22 cellular contexts compared by ENCODE assay signal in genomic region chr6:157210954-157211353, GRCh38.
A peak's percentile ranks its signal among the peaks of the same experiment; 100 is the strongest.
DNase-seq lines count a peak whose midpoint lies in the region; ATAC-seq, FAIRE-seq and TF ChIP-seq lines count a peak whose summit lies in the region.
"Had no signal": no experiment of that assay in that cellular context is flagged by ENCODE, and none has a peak within 500 bp of the region (broad histone marks: within the 10 kb centered on the region; RNA-seq: fewer than 3 reads in every experiment).

No MANE protein-coding gene starts in this region.

- TSS peak; percentile 17 for BruUV-seq in HepG2 (replicated peaks; lab: Mats Ljungman, UMichigan)

- TF ChIP-seq CTCF in HepG2 (CRISPR knock-in tag; IDR thresholded peaks at IDR 0.05) = no peak
- TF ChIP-seq CTCF in right lobe of liver (IDR thresholded peaks at IDR 0.05) = no peak
- TF ChIP-seq CTCF in dorsolateral prefrontal cortex (IDR thresholded peaks at IDR 0.05 in 54 of 56, conservative IDR thresholded peaks at IDR 0.05 in 2 of 56; ENCODE audit: low read depth in 1 of 56, partially characterized antibody in 56 of 56) = no peak
- TF ChIP-seq CTCF in progenitor cell of endocrine pancreas (IDR thresholded peaks at IDR 0.05; ENCODE audit: unreplicated experiment) = no peak

- no peak overlapping the region for H3K9ac ChIP-seq in HepG2 (ENCODE audit: insufficient read depth, low read depth, low read length)
- H3K9ac ChIP-seq in mesendoderm (ENCODE audit: low read length) = no peak overlapping the region
- H3K9ac ChIP-seq: BLaER1 had no signal

- H3K79me2 ChIP-seq in HepG2 (ENCODE audit: insufficient read depth, low read length) = no peaks in the 10 kb centered on the region
- H3K79me2 ChIP-seq in mesendoderm (ENCODE audit: control insufficient read depth, insufficient read depth, low read length) = no peaks in the 10 kb centered on the region

- H3K4me3 ChIP-seq in HepG2 (replicated peaks in 1 of 3; ENCODE audit: insufficient read depth in 1 of 3, low read depth in 2 of 3, low read length in 3 of 3) = no peak overlapping the region
- H3K4me3 ChIP-seq in right lobe of liver = no peak overlapping the region
- no peak overlapping the region for H3K4me3 ChIP-seq in dorsolateral prefrontal cortex
- H3K4me3 ChIP-seq in mesendoderm (ENCODE audit: low read length) = no peak overlapping the region
- H3K4me3 ChIP-seq: A549, BLaER1 had no signal

- FAIRE-seq in HepG2 (lab: Jason Lieb, UNC) = no peak
- FAIRE-seq: A549, D721Med, G401.6, HTR-8/SVneo had no signal

- H2BK5ac ChIP-seq in mesendoderm (ENCODE audit: low read length) = no peak overlapping the region

- H3K18ac ChIP-seq in mesendoderm (ENCODE audit: low read length) = no peak overlapping the region

- no peak overlapping the region for H4K8ac ChIP-seq in mesendoderm (ENCODE audit: low read depth, low read length)

- in situ Hi-C loops in HepG2 (cut with HindIII; ENCODE audit: extremely low pct_ligation_motif_present, low pct_unique_long_range_greater_than_20kb) = no loop called here

- CTCF ChIA-PET in HepG2 (lab: Yijun Ruan, JAX; ENCODE audit: low intra/inter-chr PET ratio, low total read pairs) = no interaction called here

- H3K4me2 ChIP-seq in HepG2 (ENCODE audit: low read depth, low read length) (no peak overlapping the region), mesendoderm (ENCODE audit: low read length) (no peak overlapping the region)
- H3K4me2 ChIP-seq: A549, BLaER1 had no signal

- no peak overlapping the region for H3K56ac ChIP-seq in mesendoderm (ENCODE audit: low read length)

- POLR2A ChIA-PET in HepG2 (lab: Yijun Ruan, JAX) = no interaction called here

- H3K27me3 ChIP-seq in HepG2 (ENCODE audit: control insufficient read depth in 1 of 2, insufficient read depth in 2 of 2, low read length in 2 of 2) (no peaks in the 10 kb centered on the region), right lobe of liver (no peaks in the 10 kb centered on the region), dorsolateral prefrontal cortex (no peaks in the 10 kb centered on the region), mesendoderm (ENCODE audit: insufficient read depth, low read length, poor library complexity) (no peaks in the 10 kb centered on the region)
- H3K27me3 ChIP-seq: BLaER1 had no signal

- H3K36me3 ChIP-seq in HepG2 (replicated peaks in 1 of 2; ENCODE audit: control insufficient read depth in 1 of 2, insufficient read depth in 2 of 2, low read length in 2 of 2) (peaks cover 16 to 22% of the 10 kb centered on the region in 2 experiments), right lobe of liver (peaks cover 0 to 17% (median 0%) of the 10 kb centered on the region in 4 donors), mesendoderm (ENCODE audit: control insufficient read depth, insufficient read depth, low read length) (peaks cover 5% of the 10 kb centered on the region)

- no peak for ATAC-seq in HepG2
- ATAC-seq in right lobe of liver = no peak
- ATAC-seq in GM18873 (IDR thresholded peaks at IDR 0.05; ENCODE audit: low FRiP score, unreplicated experiment) = no peak
- ATAC-seq: A549, HCT116 had no signal

- DNase-seq in HepG2 (ENCODE audit: low spot score) = no peak
- no peak for DNase-seq in right lobe of liver
- DNase-seq in dorsolateral prefrontal cortex = no peak
- no peak for DNase-seq in progenitor cell of endocrine pancreas (ENCODE audit: low spot score, unreplicated experiment)
- DNase-seq in NCI-H446 treated with DMSO at 0.1 percent for 48 hours (lab: John Stamatoyannopoulos, UW) = no peak
- DNase-seq in mesendoderm = no peak
- DNase-seq: AML-193, Caco-2, GOT3, H7, HFFc6 had no signal

- H4K20me1 ChIP-seq in HepG2 (ENCODE audit: insufficient read depth, low read length) = no peaks in the 10 kb centered on the region
- H4K20me1 ChIP-seq: BLaER1 had no signal

- no peak overlapping the region for H2AK5ac ChIP-seq in mesendoderm (ENCODE audit: low read length)

- no peak overlapping the region for H3K4ac ChIP-seq in mesendoderm (ENCODE audit: low read depth, low read length)

- no peak for TF ChIP-seq EP300 in HepG2 (IDR thresholded peaks at IDR 0.05; ENCODE audit: low read depth in 2 of 2, low read length in 2 of 2)
- no peak for TF ChIP-seq EP300 in HepG2 (CRISPR knock-in tag; IDR thresholded peaks at IDR 0.05; ENCODE audit: borderline replicate concordance)

- H3K4me1 ChIP-seq in HepG2 (ENCODE audit: insufficient read depth, low read length) = no peaks in the 10 kb centered on the region
- no peaks in the 10 kb centered on the region for H3K4me1 ChIP-seq in right lobe of liver
- H3K4me1 ChIP-seq in mesendoderm (ENCODE audit: control insufficient read depth, low read depth, low read length) = no peaks in the 10 kb centered on the region
- H3K4me1 ChIP-seq: A549, Caco-2 had no signal

- no peaks in the 10 kb centered on the region for H3K9me3 Mint-ChIP-seq in progenitor cell of endocrine pancreas (ENCODE audit: low read depth)
- H3K9me3 Mint-ChIP-seq: CD14-positive monocyte, HFFc6, IgD-negative memory B cell had no signal

- no peaks in the 10 kb centered on the region for H3K79me1 ChIP-seq in mesendoderm (ENCODE audit: low read length)

- peaks cover 19% of the 10 kb centered on the region for H3K36me3 Mint-ChIP-seq in progenitor cell of endocrine pancreas (ENCODE audit: insufficient read depth)

- TF ChIP-seq POLR2A in HepG2 (IDR thresholded peaks at IDR 0.05; ENCODE audit: insufficient read depth in 1 of 2, low read depth in 2 of 2, low read length in 2 of 2) (no peak), right lobe of liver (IDR thresholded peaks at IDR 0.05) (no peak)

- H4K5ac ChIP-seq in mesendoderm (ENCODE audit: low read length) = no peak overlapping the region

- H3K4me3 Mint-ChIP-seq in progenitor cell of endocrine pancreas (ENCODE audit: low read depth) = no peak overlapping the region
- H3K4me3 Mint-ChIP-seq: CD14-positive monocyte, HFFc6, IgD-negative memory B cell had no signal

- no peak overlapping the region for H2BK120ac ChIP-seq in mesendoderm (ENCODE audit: low read depth, low read length)

- H2BK15ac ChIP-seq in mesendoderm (replicated peaks; ENCODE audit: low read depth) = no peak overlapping the region

- no peak for TF ChIP-seq RAD21 in HepG2 (CRISPR knock-in tag; IDR thresholded peaks at IDR 0.05)

- H3K4me1 Mint-ChIP-seq in progenitor cell of endocrine pancreas (ENCODE audit: low read depth) = peaks cover 14% of the 10 kb centered on the region
- H3K4me1 Mint-ChIP-seq: CD14-positive monocyte, IgD-negative memory B cell had no signal

- 96% methylated on average over 3 of the region's 3 CpGs for WGBS in HepG2 (ENCODE audit: low lambda C conversion rate)
- 96% methylated on average over 3 of the region's 3 CpGs for WGBS in right lobe of liver (ENCODE audit: insufficient coverage, low coverage, low lambda C conversion rate, missing lambda C conversion rate)
- no CpG with 5 or more reads among the region's 3 CpGs for WGBS in mesendoderm (ENCODE audit: extremely low coverage, insufficient coverage, low lambda C conversion rate)

- H3K27ac ChIP-seq in HepG2 (ENCODE audit: extremely low read length, insufficient read depth, low read length) (no peak overlapping the region), right lobe of liver (no peak overlapping the region), angular gyrus (ENCODE audit: low read depth, low read length) (peak overlapping the region; percentile 37), dorsolateral prefrontal cortex (peak overlapping the region in 32 of 59 donors; percentile 3 to 89 (median 59)), mesendoderm (ENCODE audit: low read depth, low read length) (no peak overlapping the region)
- H3K27ac ChIP-seq: 22Rv1, A549, BLaER1 had no signal

- H2AFZ ChIP-seq in HepG2 (ENCODE audit: low read length) = no peak overlapping the region

- no peak overlapping the region for H3K23ac ChIP-seq in mesendoderm (ENCODE audit: low read length)

- peak overlapping the region; percentile 55 for H3K27ac Mint-ChIP-seq in progenitor cell of endocrine pancreas
- H3K27ac Mint-ChIP-seq: HFFc6 had no signal

- intact Hi-C loops in HepG2 (cut with micrococcal nuclease; ENCODE audit: unreplicated experiment) (no loop called here), right lobe of liver (cut with DNase I) (no loop called here), dorsolateral prefrontal cortex (cut with DNase I) (no loop called here)

- H3K9me3 ChIP-seq in HepG2 (ENCODE audit: low read length) = no peaks in the 10 kb centered on the region
- no peaks in the 10 kb centered on the region for H3K9me3 ChIP-seq in right lobe of liver
- H3K9me3 ChIP-seq: A549, BLaER1, Caco-2 had no signal

- no peaks in the 10 kb centered on the region for H3K27me3 Mint-ChIP-seq in progenitor cell of endocrine pancreas
- H3K27me3 Mint-ChIP-seq: IgD-negative memory B cell had no signal

TF ChIP-seq in HepG2, 621 proteins besides CTCF, POLR2A, EP300 and RAD21 (continues in another document):
- TF ChIP-seq ZMAT3 (CRISPR knock-in tag; conservative IDR thresholded peaks at IDR 0.05) (no peak), ZNF326 (CRISPR knock-in tag; IDR thresholded peaks at IDR 0.05; ENCODE audit: borderline replicate concordance) (no peak), ZNF530 (CRISPR knock-in tag; IDR thresholded peaks at IDR 0.05; ENCODE audit: low read depth) (no peak)
- TF ChIP-seq, protein P1, sequence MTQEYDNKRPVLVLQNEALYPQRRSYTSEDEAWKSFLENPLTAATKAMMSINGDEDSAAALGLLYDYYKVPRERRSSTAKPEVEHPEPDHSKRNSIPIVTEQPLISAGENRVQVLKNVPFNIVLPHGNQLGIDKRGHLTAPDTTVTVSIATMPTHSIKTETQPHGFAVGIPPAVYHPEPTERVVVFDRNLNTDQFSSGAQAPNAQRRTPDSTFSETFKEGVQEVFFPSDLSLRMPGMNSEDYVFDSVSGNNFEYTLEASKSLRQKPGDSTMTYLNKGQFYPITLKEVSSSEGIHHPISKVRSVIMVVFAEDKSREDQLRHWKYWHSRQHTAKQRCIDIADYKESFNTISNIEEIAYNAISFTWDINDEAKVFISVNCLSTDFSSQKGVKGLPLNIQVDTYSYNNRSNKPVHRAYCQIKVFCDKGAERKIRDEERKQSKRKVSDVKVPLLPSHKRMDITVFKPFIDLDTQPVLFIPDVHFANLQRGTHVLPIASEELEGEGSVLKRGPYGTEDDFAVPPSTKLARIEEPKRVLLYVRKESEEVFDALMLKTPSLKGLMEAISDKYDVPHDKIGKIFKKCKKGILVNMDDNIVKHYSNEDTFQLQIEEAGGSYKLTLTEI (CRISPR knock-in tag; conservative IDR thresholded peaks at IDR 0.05) = no peak
- TF ChIP-seq, protein P2, sequence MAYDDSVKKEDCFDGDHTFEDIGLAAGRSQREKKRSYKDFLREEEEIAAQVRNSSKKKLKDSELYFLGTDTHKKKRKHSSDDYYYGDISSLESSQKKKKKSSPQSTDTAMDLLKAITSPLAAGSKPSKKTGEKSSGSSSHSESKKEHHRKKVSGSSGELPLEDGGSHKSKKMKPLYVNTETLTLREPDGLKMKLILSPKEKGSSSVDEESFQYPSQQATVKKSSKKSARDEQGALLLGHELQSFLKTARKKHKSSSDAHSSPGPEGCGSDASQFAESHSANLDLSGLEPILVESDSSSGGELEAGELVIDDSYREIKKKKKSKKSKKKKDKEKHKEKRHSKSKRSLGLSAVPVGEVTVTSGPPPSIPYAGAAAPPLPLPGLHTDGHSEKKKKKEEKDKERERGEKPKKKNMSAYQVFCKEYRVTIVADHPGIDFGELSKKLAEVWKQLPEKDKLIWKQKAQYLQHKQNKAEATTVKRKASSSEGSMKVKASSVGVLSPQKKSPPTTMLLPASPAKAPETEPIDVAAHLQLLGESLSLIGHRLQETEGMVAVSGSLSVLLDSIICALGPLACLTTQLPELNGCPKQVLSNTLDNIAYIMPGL (CRISPR knock-in tag; IDR thresholded peaks at IDR 0.05; ENCODE audit: borderline replicate concordance in 1 of 2, low read depth in 1 of 2) = no peak

Comparison
In these comparisons a context has a peak if more than half of its experiments do, and no peak if none do; other contexts are left out.
1. H3K27ac ChIP-seq: peak in angular gyrus (single experiment) and dorsolateral prefrontal cortex (32 of 59); none in HepG2 (single experiment), right lobe of liver (0 of 3) and mesendoderm (single experiment).